ENCODE assay signal across 16 cellular contexts in the genomic region with DNA sequence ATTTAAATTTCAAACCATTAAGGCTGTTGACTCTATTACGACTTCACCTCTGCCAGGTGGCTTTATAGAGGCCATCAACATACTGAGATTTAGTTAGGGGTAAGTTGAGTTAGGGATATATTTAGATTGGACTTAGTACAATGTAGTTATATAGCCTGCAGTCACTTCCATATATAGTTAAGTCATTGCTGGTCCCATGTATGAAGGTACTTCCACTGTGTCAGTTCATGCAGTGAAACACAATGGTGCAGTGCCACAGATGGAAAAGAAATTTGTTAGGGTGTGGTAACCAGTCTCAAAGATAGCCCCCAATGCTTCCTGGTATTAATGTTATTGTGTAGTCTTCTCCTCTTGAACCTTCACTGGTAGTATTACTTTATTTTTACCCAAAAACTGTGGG. TPM values are rescaled to one million over a fixed set of nuclear protein-coding genes. Genes with fewer than 3 reads are reported as not detected.
DNase-seq lines count a peak whose midpoint lies in the region; ATAC-seq and TF ChIP-seq lines count a peak whose summit lies in the region.
"Had no signal": no experiment of that assay in that cellular context is flagged by ENCODE, and none has a peak within 500 bp of the region (broad histone marks: within the 10 kb centered on the region; RNA-seq: fewer than 3 reads in every experiment).

No MANE protein-coding gene starts in this region.

- CTCF ChIA-PET in mammary epithelial cell (lab: Charles Lee; ENCODE audit: low non-redundant PET): no interaction called here

- TF ChIP-seq CTCF in mammary epithelial cell (conservative IDR thresholded peaks at IDR 0.05 in 1 of 2, IDR thresholded peaks at IDR 0.05 in 1 of 2; ENCODE audit: extremely low read depth in 1 of 2, insufficient read depth in 1 of 2, low read depth in 1 of 2, low read length in 2 of 2) (no peak), breast epithelium (IDR thresholded peaks at IDR 0.05) (no peak), right atrium auricular region (IDR thresholded peaks at IDR 0.05) (no peak)

- in situ Hi-C loops in mammary epithelial cell (cut with MboI; ENCODE audit: low sequenced_read_pairs in 2 of 2): no loop called here

- 93% methylated on average over 1 of the region's 1 CpG for WGBS in mammary epithelial cell (ENCODE audit: low coverage, missing lambda C conversion rate)

- H3K9ac ChIP-seq in mammary epithelial cell (ENCODE audit: insufficient read depth, low read length) (no peak overlapping the region), subcutaneous abdominal adipose tissue (ENCODE audit: low read length in 5 of 5) (no peak overlapping the region)

- no TSS peak for BruUV-seq in mammary epithelial cell (replicated peaks; lab: Mats Ljungman, UMichigan)

- H3K4me1 ChIP-seq in mammary epithelial cell (ENCODE audit: insufficient read depth, low read length) (peaks cover 28% of the 10 kb centered on the region), breast epithelium (no peaks in the 10 kb centered on the region), SJSA1 (replicated peaks) (peaks cover 48% of the 10 kb centered on the region), right atrium auricular region (peaks cover 0 to 16% of the 10 kb centered on the region in 2 donors), subcutaneous abdominal adipose tissue (ENCODE audit: control insufficient read depth in 5 of 5, insufficient read depth in 5 of 5, low read length in 5 of 5) (peaks cover 2 to 32% (median 10%) of the 10 kb centered on the region in 5 donors)

- H3K9me3 ChIP-seq in mammary epithelial cell (replicated peaks; ENCODE audit: insufficient read depth, low read length) (no peaks in the 10 kb centered on the region), breast epithelium (no peaks in the 10 kb centered on the region), SJSA1 (replicated peaks) (no peaks in the 10 kb centered on the region), right atrium auricular region (no peaks in the 10 kb centered on the region), subcutaneous abdominal adipose tissue (ENCODE audit: control insufficient read depth in 5 of 5, low read length in 5 of 5) (no peaks in the 10 kb centered on the region)

- H2AFZ ChIP-seq in mammary epithelial cell (ENCODE audit: low read depth, low read length): no peak overlapping the region

- intact Hi-C loops in mammary epithelial cell (cut with micrococcal nuclease): loop anchor here (5.0 kb wide), 1 partner anchor 61 kb away; the partner anchor contains the start of gene AGR2
- intact Hi-C loops in breast epithelium (cut with DNase I; ENCODE audit: low total_unique reads): no loop called here

- no peak overlapping the region for H3K4me2 ChIP-seq in mammary epithelial cell (ENCODE audit: insufficient read depth, low read depth, low read length)

- no peak for ATAC-seq in GM21529 (IDR thresholded peaks at IDR 0.05; ENCODE audit: unreplicated experiment)

- H3K27ac ChIP-seq in mammary epithelial cell (ENCODE audit: insufficient read depth, low read depth, low read length): peak overlapping the region; percentile 50
- H3K27ac ChIP-seq in breast epithelium: no peak overlapping the region
- 0 out of 2 replicates have a peak overlapping the region, but pooled peaks have one; percentile 37 for H3K27ac ChIP-seq in SJSA1
- H3K27ac ChIP-seq in right atrium auricular region: peak overlapping the region; percentile 46 to 58
- H3K27ac ChIP-seq in subcutaneous abdominal adipose tissue (ENCODE audit: low read depth, low read length): peak overlapping the region; percentile 61

- no peak overlapping the region for H3K4me3 ChIP-seq in mammary epithelial cell (replicated peaks in 1 of 3; ENCODE audit: insufficient read depth in 1 of 3, low read depth in 2 of 3, low read length in 3 of 3)
- H3K4me3 ChIP-seq in breast epithelium: no peak overlapping the region
- H3K4me3 ChIP-seq in SJSA1: no peak overlapping the region
- H3K4me3 ChIP-seq in right atrium auricular region: no peak overlapping the region
- no peak overlapping the region for H3K4me3 ChIP-seq in subcutaneous abdominal adipose tissue (ENCODE audit: low read depth in 1 of 5, low read length in 5 of 5)

- TF ChIP-seq POLR2A in breast epithelium (IDR thresholded peaks at IDR 0.05): no peak

- H3K27me3 ChIP-seq in mammary epithelial cell (ENCODE audit: insufficient read depth, low read length) (no peaks in the 10 kb centered on the region), breast epithelium (no peaks in the 10 kb centered on the region), SJSA1 (replicated peaks) (no peaks in the 10 kb centered on the region), right atrium auricular region (no peaks in the 10 kb centered on the region), subcutaneous abdominal adipose tissue (ENCODE audit: control insufficient read depth in 5 of 5, insufficient read depth in 4 of 5, low read length in 5 of 5) (no peaks in the 10 kb centered on the region)

- no peaks in the 10 kb centered on the region for H3K79me2 ChIP-seq in mammary epithelial cell (ENCODE audit: insufficient read depth, low read length)

- H4K20me1 ChIP-seq in mammary epithelial cell (ENCODE audit: insufficient read depth, low read length): no peaks in the 10 kb centered on the region

- no peaks in the 10 kb centered on the region for H3K36me3 ChIP-seq in mammary epithelial cell (ENCODE audit: insufficient read depth, low read length)
- H3K36me3 ChIP-seq in breast epithelium: no peaks in the 10 kb centered on the region
- no peaks in the 10 kb centered on the region for H3K36me3 ChIP-seq in SJSA1
- H3K36me3 ChIP-seq in right atrium auricular region: no peaks in the 10 kb centered on the region
- H3K36me3 ChIP-seq in subcutaneous abdominal adipose tissue (ENCODE audit: control insufficient read depth in 5 of 5, insufficient read depth in 5 of 5, low read length in 5 of 5): no peaks in the 10 kb centered on the region

- dilution Hi-C loops in mammary epithelial cell (cut with HindIII; ENCODE audit: low sequenced_read_pairs): no loop called here

- no peak for DNase-seq in mammary epithelial cell
- no peak for DNase-seq in breast epithelium (ENCODE audit: low spot score in 2 of 2)
- no peak for DNase-seq in SJSA1 (ENCODE audit: low read depth in 1 of 2, low spot score in 2 of 2)
- DNase-seq in right atrium auricular region (ENCODE audit: low spot score): no peak
- DNase-seq in medulla oblongata (ENCODE audit: extremely low spot score): no peak
- DNase-seq in germinal center (ENCODE audit: low spot score): no peak
- DNase-seq: C1 segment of cervical spinal cord, COR-L47, H9, NCI-H1417, NCI-H1930, NCI-H2171 treated with DMSO at 0.1 percent for 48 hours, NCI-H510A, NCI-H82 had no signal

RNA-seq across cellular contexts. Expression of gene TSPAN13, which starts 12.6 kb away (rescaled TPM):
- total RNA-seq in mammary epithelial cell (10 to 100 TPM; 15.3 to 15.7 TPM), breast epithelium (10 to 100 TPM; 10.2 to 73.8 (median 42.6) TPM), right atrium auricular region (1 to 10 TPM; 5.1 to 9.7 TPM)
- 10.7 TPM for polyA plus RNA-seq in mammary epithelial cell
- polyA minus RNA-seq in mammary epithelial cell: 26.3 TPM
- 57.9 and 64.3 TPM in 2 replicates for total RNA-seq in SJSA1 (2014; rRNA removed; shearing (Covaris generic))

Comparison
In these comparisons a context has a peak if more than half of its experiments do, and no peak if none do; other contexts are left out.
1. H3K27ac ChIP-seq: peak in mammary epithelial cell (single experiment), SJSA1 (single experiment), right atrium auricular region (2 of 2) and subcutaneous abdominal adipose tissue (single experiment); none in breast epithelium (0 of 2).